29 cellular contexts compared by ENCODE assay signal in the genomic region with DNA sequence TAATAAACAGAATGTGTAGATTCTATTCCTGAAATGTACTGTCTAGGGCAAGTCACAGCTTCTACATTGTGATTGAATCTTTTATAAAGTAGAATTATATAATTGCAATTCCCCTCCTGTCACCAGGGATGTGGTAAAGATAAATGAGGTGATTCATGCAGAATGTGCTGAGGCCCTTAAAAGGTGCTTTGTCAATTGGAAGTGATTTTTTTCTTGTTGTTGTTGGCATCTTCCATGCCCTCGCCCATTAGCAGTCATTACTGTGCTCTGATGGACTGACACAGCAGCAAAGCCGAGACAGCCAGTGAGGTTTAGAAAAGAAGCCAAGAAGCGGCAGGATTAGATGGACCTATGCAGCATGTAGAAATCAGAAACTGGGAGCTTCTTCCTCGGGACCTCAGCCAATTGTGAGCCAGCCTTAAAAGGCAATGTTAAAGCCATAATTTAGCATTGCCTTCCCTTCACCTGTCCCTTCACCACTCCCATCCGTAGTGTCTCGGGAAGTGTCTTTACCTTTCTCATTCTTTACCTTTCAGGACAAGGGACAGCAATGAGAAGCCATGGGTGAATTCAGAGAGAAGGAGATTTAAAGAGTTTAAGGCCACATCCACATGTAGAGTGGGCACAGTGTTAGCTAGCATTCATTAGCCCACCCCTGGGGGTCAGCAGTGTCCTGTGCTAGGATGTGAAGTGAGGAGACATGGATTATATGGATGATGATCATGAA.
DNase-seq lines count a peak whose midpoint lies in the region; ATAC-seq, FAIRE-seq and TF ChIP-seq lines count a peak whose summit lies in the region.
"Had no signal": no experiment of that assay in that cellular context is flagged by ENCODE, and none has a peak within 500 bp of the region (broad histone marks: within the 10 kb centered on the region; RNA-seq: fewer than 3 reads in every experiment).

No MANE protein-coding gene starts in this region.

- no peak for TF ChIP-seq EP300 in A549 (IDR thresholded peaks at IDR 0.05)

- POLR2A ChIA-PET in A549 (lab: Yijun Ruan, JAX), result no interaction called here

- H3K4me3 ChIP-seq in A549 (no peak overlapping the region), astrocyte of the spinal cord (ENCODE audit: low read depth, low read length) (no peak overlapping the region)
- H3K4me3 ChIP-seq: colonic mucosa, esophagus squamous epithelium, gastrocnemius medialis, lower lobe of right lung, neural progenitor cell, SJCRH30 had no signal

- no peak for TF ChIP-seq POLR2A in A549 (IDR thresholded peaks at IDR 0.05; ENCODE audit: low read length)

- CTCF ChIA-PET in A549 (lab: Yijun Ruan, JAX), result no interaction called here

- peak overlapping the region in 1 of 2 experiments; percentile 10; a peak in 1 of 6 replicates for H3K27ac ChIP-seq in A549
- H3K27ac ChIP-seq: colonic mucosa, esophagus squamous epithelium, gastrocnemius medialis, lower lobe of right lung, neural progenitor cell, SJCRH30 had no signal

- no peak for TF ChIP-seq RAD21 in A549 (conservative IDR thresholded peaks at IDR 0.05 in 1 of 2, IDR thresholded peaks at IDR 0.05 in 1 of 2)

- H3K9me3 ChIP-seq in A549, result no peaks in the 10 kb centered on the region
- H3K9me3 ChIP-seq: BE2C, colonic mucosa, esophagus squamous epithelium, gastrocnemius medialis, lower lobe of right lung, SJCRH30 had no signal

- DNase-seq in A549 (ENCODE audit: low read depth in 1 of 2, low spot score in 1 of 2) (no peak), M059J (ENCODE audit: low read depth) (peak; percentile 84), astrocyte of the spinal cord (ENCODE audit: low read depth, low spot score) (peak; percentile 23), kidney glomerular epithelial cell (lab: John Stamatoyannopoulos, UW) (peak; percentile 60), NCI-H524 treated with DMSO at 0.1 percent for 48 hours (lab: John Stamatoyannopoulos, UW) (no peak)
- DNase-seq: activated CD4-positive, alpha-beta T cell treated with anti-CD3 and anti-CD28 coated beads for 36 hours; activated gamma-delta T cell treated with Interleukin-2 at 50 U/mL for 16 hours; activated T-cell treated with anti-CD3 and anti-CD28 coated beads, Interleukin-2, amount 50 U/mL, for 24 hours; BE2C; colonic mucosa; DMS79 treated with DMSO at 0.1 percent for 48 hours; effector memory CD4-positive, alpha-beta T cell; esophagus squamous epithelium; gastrocnemius medialis; hypothalamus; kidney; lower lobe of right lung; NCI-H2081; NCI-H446; posterior cingulate gyrus; SJCRH30; T-helper 1 cell; trophoblast cell had no signal

- H3K4me2 ChIP-seq in A549, result no peak overlapping the region
- H3K4me2 ChIP-seq: neural progenitor cell had no signal

- in situ Hi-C loops in astrocyte of the spinal cord (cut with HindIII; ENCODE audit: low sequenced_read_pairs), result no loop called here

- TF ChIP-seq CTCF in A549 (IDR thresholded peaks at IDR 0.05), result no peak
- no peak for TF ChIP-seq CTCF in astrocyte of the spinal cord (IDR thresholded peaks at IDR 0.05; ENCODE audit: low read depth, low read length)

- no peak; a peak in 1 of 6 replicates for ATAC-seq in A549
- no peak for ATAC-seq in HG03139 (IDR thresholded peaks at IDR 0.05; ENCODE audit: unreplicated experiment)
- no peak for ATAC-seq in GM18519 (IDR thresholded peaks at IDR 0.05; ENCODE audit: low FRiP score, unreplicated experiment)
- ATAC-seq in HG02759 (IDR thresholded peaks at IDR 0.05; ENCODE audit: unreplicated experiment), result no peak
- ATAC-seq: activated CD4-positive, alpha-beta T cell treated with anti-CD3 and anti-CD28 coated beads for 36 hours; gastrocnemius medialis; HCT116 had no signal

- peaks cover 3% of the 10 kb centered on the region; the same call in 2 of the 3 replicates for H3K4me1 ChIP-seq in A549
- H3K4me1 ChIP-seq: colonic mucosa, gastrocnemius medialis, lower lobe of right lung, neural progenitor cell had no signal

- WGBS in A549 (ENCODE audit: missing lambda C conversion rate), result 88% methylated on average over 6 of the region's 6 CpGs

- FAIRE-seq in A549 (lab: Jason Lieb, UNC), result no peak
- FAIRE-seq: GM12891, kidney had no signal

TF ChIP-seq in A549, 52 proteins besides CTCF, POLR2A, EP300 and RAD21:
- TF ChIP-seq, protein P1, sequence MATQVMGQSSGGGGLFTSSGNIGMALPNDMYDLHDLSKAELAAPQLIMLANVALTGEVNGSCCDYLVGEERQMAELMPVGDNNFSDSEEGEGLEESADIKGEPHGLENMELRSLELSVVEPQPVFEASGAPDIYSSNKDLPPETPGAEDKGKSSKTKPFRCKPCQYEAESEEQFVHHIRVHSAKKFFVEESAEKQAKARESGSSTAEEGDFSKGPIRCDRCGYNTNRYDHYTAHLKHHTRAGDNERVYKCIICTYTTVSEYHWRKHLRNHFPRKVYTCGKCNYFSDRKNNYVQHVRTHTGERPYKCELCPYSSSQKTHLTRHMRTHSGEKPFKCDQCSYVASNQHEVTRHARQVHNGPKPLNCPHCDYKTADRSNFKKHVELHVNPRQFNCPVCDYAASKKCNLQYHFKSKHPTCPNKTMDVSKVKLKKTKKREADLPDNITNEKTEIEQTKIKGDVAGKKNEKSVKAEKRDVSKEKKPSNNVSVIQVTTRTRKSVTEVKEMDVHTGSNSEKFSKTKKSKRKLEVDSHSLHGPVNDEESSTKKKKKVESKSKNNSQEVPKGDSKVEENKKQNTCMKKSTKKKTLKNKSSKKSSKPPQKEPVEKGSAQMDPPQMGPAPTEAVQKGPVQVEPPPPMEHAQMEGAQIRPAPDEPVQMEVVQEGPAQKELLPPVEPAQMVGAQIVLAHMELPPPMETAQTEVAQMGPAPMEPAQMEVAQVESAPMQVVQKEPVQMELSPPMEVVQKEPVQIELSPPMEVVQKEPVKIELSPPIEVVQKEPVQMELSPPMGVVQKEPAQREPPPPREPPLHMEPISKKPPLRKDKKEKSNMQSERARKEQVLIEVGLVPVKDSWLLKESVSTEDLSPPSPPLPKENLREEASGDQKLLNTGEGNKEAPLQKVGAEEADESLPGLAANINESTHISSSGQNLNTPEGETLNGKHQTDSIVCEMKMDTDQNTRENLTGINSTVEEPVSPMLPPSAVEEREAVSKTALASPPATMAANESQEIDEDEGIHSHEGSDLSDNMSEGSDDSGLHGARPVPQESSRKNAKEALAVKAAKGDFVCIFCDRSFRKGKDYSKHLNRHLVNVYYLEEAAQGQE (IDR thresholded peaks at IDR 0.05), result peak; percentile 69
- TF ChIP-seq, protein P2, sequence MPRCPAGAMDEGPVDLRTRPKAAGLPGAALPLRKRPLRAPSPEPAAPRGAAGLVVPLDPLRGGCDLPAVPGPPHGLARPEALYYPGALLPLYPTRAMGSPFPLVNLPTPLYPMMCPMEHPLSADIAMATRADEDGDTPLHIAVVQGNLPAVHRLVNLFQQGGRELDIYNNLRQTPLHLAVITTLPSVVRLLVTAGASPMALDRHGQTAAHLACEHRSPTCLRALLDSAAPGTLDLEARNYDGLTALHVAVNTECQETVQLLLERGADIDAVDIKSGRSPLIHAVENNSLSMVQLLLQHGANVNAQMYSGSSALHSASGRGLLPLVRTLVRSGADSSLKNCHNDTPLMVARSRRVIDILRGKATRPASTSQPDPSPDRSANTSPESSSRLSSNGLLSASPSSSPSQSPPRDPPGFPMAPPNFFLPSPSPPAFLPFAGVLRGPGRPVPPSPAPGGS (IDR thresholded peaks at IDR 0.05), result no peak

Comparison
In these comparisons a context has a peak if more than half of its experiments do, and no peak if none do; other contexts are left out.
1. DNase-seq: peak in M059J (single experiment), astrocyte of the spinal cord (single experiment) and kidney glomerular epithelial cell (single experiment); none in A549 (0 of 2) and NCI-H524 treated with DMSO at 0.1 percent for 48 hours (single experiment).